ENCODE assay signal across 21 cellular contexts in genomic region chr16:84763629-84764028, GRCh38. TPM values are rescaled to one million over a fixed set of nuclear protein-coding genes. Genes with fewer than 3 reads are reported as not detected.
"Had no signal": no experiment of that assay in that cellular context is flagged by ENCODE, and none has a peak within 500 bp of the region (broad histone marks: within the 10 kb centered on the region; RNA-seq: fewer than 3 reads in every experiment).

No MANE protein-coding gene starts in this region.

- DNase-seq: activated CD4-positive, CD25-positive, alpha-beta regulatory T cell treated with anti-CD3 and anti-CD28 coated beads, Interleukin-2, amount 50 U/mL, for 72 hours; activated naive CD4-positive, alpha-beta T cell; activated naive CD8-positive, alpha-beta T cell treated with anti-CD3 and anti-CD28 coated beads for 36 hours; activated T-cell treated with anti-CD3 and anti-CD28 coated beads for 4 hours; amygdala; effector memory CD8-positive, alpha-beta T cell; foreskin fibroblast; glutamatergic neuron; hippocampal formation; lower lobe of right lung; nephron progenitor cell; occipital lobe; posterior cingulate gyrus; retina; stimulated activated CD4-positive, alpha-beta T cell treated with anti-CD3 and anti-CD28 coated beads, Interleukin-2, amount 100 ng/mL, for 24 hours; stimulated activated naive CD8-positive, alpha-beta T cell treated with anti-CD3 and anti-CD28 coated beads, Interleukin-15, Interleukin-2, amounts not matched to agents 100 U/mL and 50 U/mL, for 24 hours; T-helper 2 cell; transverse colon had no signal

- ATAC-seq: effector memory CD8-positive, alpha-beta T cell; lower lobe of right lung; stimulated activated naive CD8-positive, alpha-beta T cell treated with anti-CD3 and anti-CD28 coated beads, Interleukin-15, Interleukin-2, amounts not matched to agents 100 U/mL and 50 U/mL, for 24 hours had no signal

- H3K4me3 ChIP-seq: lower lobe of right lung, transverse colon had no signal

- H3K27ac ChIP-seq: epithelial cell of prostate, lower lobe of right lung, VCaP had no signal

- FAIRE-seq: keratinocyte had no signal

- H3K9me3 ChIP-seq: lower lobe of right lung, transverse colon had no signal

- H3K27me3 ChIP-seq: transverse colon had no signal

RNA-seq across cellular contexts. Expression of gene CRISPLD2, which starts 56.2 kb away (rescaled TPM):
- total RNA-seq: activated naive CD8-positive, alpha-beta T cell treated with anti-CD3 and anti-CD28 coated beads for 36 hours had no signal
